38 cellular contexts compared by ENCODE assay signal in the genomic region with DNA sequence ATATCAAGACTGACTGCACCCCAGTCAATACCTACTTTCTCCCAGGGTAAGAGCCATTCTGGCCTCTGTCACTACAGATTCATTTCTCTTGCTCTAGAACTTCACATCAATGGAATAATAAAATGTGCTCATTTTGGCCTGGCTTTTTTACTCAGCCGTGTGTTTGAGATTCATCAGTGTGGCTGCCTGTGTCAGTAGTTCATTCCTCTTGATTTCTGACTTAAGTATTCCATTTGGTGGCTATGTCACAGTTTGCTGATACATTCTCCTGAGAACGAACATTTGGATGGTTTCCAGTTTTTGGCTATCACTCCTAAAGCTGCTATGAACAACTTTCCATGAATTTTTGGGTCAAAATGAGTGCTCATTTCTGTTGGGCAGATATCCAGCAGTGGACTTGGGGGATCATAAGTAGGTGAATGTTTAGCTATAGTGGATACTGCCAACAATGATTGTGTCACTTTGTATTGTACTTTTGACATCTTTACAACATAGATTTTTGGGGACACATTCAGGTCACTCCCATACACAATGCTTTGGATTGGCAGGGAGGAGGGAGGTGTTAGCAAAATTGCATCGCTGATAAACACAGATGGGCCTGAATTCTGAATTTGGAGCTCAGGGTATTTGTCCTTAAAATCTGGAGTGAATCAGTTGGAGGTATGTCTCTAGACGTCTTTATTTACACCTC. TPM values are rescaled to one million over a fixed set of nuclear protein-coding genes. Genes with fewer than 3 reads are reported as not detected.
"Had no signal": no experiment of that assay in that cellular context is flagged by ENCODE, and none has a peak within 500 bp of the region (broad histone marks: within the 10 kb centered on the region; RNA-seq: fewer than 3 reads in every experiment).

No MANE protein-coding gene starts in this region.

- H3K4me3 Mint-ChIP-seq: activated CD4-positive, alpha-beta memory T cell treated with anti-CD3 and anti-CD28 coated beads, Interleukin-2, amount 10 ng/mL, durations not matched to agents 7 days and 5 days; activated CD4-positive, alpha-beta T cell treated with anti-CD3 and anti-CD28 coated beads for 36 hours; activated CD4-positive, alpha-beta T cell treated with anti-CD3 and anti-CD28 coated beads, Interleukin-2, amount 10 ng/mL, durations not matched to agents 7 days and 5 days; activated CD8-positive, alpha-beta memory T cell treated with anti-CD3 and anti-CD28 coated beads, Interleukin-2, amount 10 ng/mL, durations not matched to agents 7 days and 5 days; activated CD8-positive, alpha-beta T cell treated with anti-CD3 and anti-CD28 coated beads, Interleukin-2, amount 10 ng/mL, durations not matched to agents 7 days and 5 days; activated naive CD4-positive, alpha-beta T cell treated with anti-CD3 and anti-CD28 coated beads, Interleukin-2, amount 10 ng/mL, durations not matched to agents 7 days and 5 days; activated naive CD4-positive, alpha-beta T cell treated with anti-CD3 and anti-CD28 coated beads, Interleukin-2, amount 50 U/mL, for 24 hours; activated naive CD8-positive, alpha-beta T cell; activated naive CD8-positive, alpha-beta T cell treated with anti-CD3 and anti-CD28 coated beads, Interleukin-2, amount 10 ng/mL, durations not matched to agents 7 days and 5 days; activated naive CD8-positive, alpha-beta T cell treated with anti-CD3 and anti-CD28 coated beads, Interleukin-2, amount 50 U/mL, for 24 hours; activated T-cell treated with anti-CD3 and anti-CD28 coated beads, Interleukin-2, amount 50 U/mL, for 24 hours; central memory CD8-positive, alpha-beta T cell; T-helper 1 cell treated with Interleukin-12 subunit alpha and Interleukin-12 subunit beta and Interleukin-4 antibody, amounts not matched to agents 30 μg/mL and 1 μg/mL, for 36 hours; T-helper 2 cell treated with Interferon-gamma antibody and Interleukin-4, amounts not matched to agents 5 μg/mL and 100 μg/mL, for 36 hours; WTC11 had no signal

- H3K4me1 Mint-ChIP-seq: activated CD4-positive, alpha-beta memory T cell treated with anti-CD3 and anti-CD28 coated beads, Interleukin-2, amount 10 ng/mL, durations not matched to agents 7 days and 5 days; activated CD4-positive, alpha-beta T cell treated with anti-CD3 and anti-CD28 coated beads for 36 hours; activated CD4-positive, alpha-beta T cell treated with anti-CD3 and anti-CD28 coated beads, Interleukin-2, amount 10 ng/mL, durations not matched to agents 7 days and 5 days; activated CD8-positive, alpha-beta memory T cell treated with anti-CD3 and anti-CD28 coated beads, Interleukin-2, amount 10 ng/mL, durations not matched to agents 7 days and 5 days; activated naive CD4-positive, alpha-beta T cell treated with anti-CD3 and anti-CD28 coated beads, Interleukin-2, amount 10 ng/mL, durations not matched to agents 7 days and 5 days; activated naive CD4-positive, alpha-beta T cell treated with anti-CD3 and anti-CD28 coated beads, Interleukin-2, amount 50 U/mL, for 24 hours; activated naive CD8-positive, alpha-beta T cell treated with anti-CD3 and anti-CD28 coated beads, Interleukin-2, amount 10 ng/mL, durations not matched to agents 7 days and 5 days; activated naive CD8-positive, alpha-beta T cell treated with anti-CD3 and anti-CD28 coated beads, Interleukin-2, amount 50 U/mL, for 24 hours; central memory CD8-positive, alpha-beta T cell had no signal

- DNase-seq: activated CD4-positive, alpha-beta memory T cell treated with anti-CD3 and anti-CD28 coated beads, Interleukin-2, amount 10 ng/mL, durations not matched to agents 7 days and 5 days; activated CD4-positive, alpha-beta T cell treated with anti-CD3 and anti-CD28 coated beads for 1 hour; activated CD4-positive, alpha-beta T cell treated with anti-CD3 and anti-CD28 coated beads for 36 hours; activated CD4-positive, alpha-beta T cell treated with anti-CD3 and anti-CD28 coated beads for 48 hours; activated CD4-positive, alpha-beta T cell treated with anti-CD3 and anti-CD28 coated beads, Interleukin-2, amount 10 ng/mL, durations not matched to agents 7 days and 5 days; activated CD4-positive, alpha-beta T cell treated with anti-CD3 and anti-CD28 coated beads, Interleukin-2, amount 50 U/mL, for 48 hours; activated CD4-positive, CD25-positive, alpha-beta regulatory T cell; activated CD8-positive, alpha-beta memory T cell treated with anti-CD3 and anti-CD28 coated beads for 24 hours; activated CD8-positive, alpha-beta memory T cell treated with anti-CD3 and anti-CD28 coated beads, Interleukin-2, amount 10 ng/mL, durations not matched to agents 7 days and 5 days; activated CD8-positive, alpha-beta memory T cell treated with anti-CD3 and anti-CD28 coated beads, Interleukin-2, amount 50 U/mL, for 48 hours; activated CD8-positive, alpha-beta T cell treated with anti-CD3 and anti-CD28 coated beads, Interleukin-2, amount 10 ng/mL, durations not matched to agents 7 days and 5 days; activated effector memory CD4-positive, alpha-beta T cell treated with Interleukin-2 at 50 U/mL for 16 hours; activated gamma-delta T cell; activated naive CD4-positive, alpha-beta T cell treated with anti-CD3 and anti-CD28 coated beads, Interleukin-2, amount 10 ng/mL, durations not matched to agents 7 days and 5 days; activated naive CD4-positive, alpha-beta T cell treated with Interleukin-2 at 50 U/mL for 16 hours; activated naive CD8-positive, alpha-beta T cell treated with anti-CD3 and anti-CD28 coated beads, Interleukin-2, amount 10 ng/mL, durations not matched to agents 7 days and 5 days; activated naive CD8-positive, alpha-beta T cell treated with anti-CD3 and anti-CD28 coated beads, Interleukin-2, amount 50 U/mL, for 24 hours; activated T-cell treated with anti-CD3 and anti-CD28 coated beads, Interleukin-2, amount 50 U/mL, for 24 hours; activated T-cell treated with anti-CD3 and anti-CD28 coated beads, Interleukin-2, amount 50 U/mL, for 48 hours; amygdala; anterior cingulate cortex; caudate nucleus; cerebellar nuclear complex; T-helper 1 cell; T-helper 2 cell; T-helper 9 cell; WERI-Rb-1 had no signal

- H3K9me3 Mint-ChIP-seq: activated CD4-positive, alpha-beta memory T cell treated with anti-CD3 and anti-CD28 coated beads, Interleukin-2, amount 10 ng/mL, durations not matched to agents 7 days and 5 days; activated CD4-positive, alpha-beta T cell treated with anti-CD3 and anti-CD28 coated beads, Interleukin-2, amount 10 ng/mL, durations not matched to agents 7 days and 5 days; activated naive CD4-positive, alpha-beta T cell treated with anti-CD3 and anti-CD28 coated beads, Interleukin-2, amount 10 ng/mL, durations not matched to agents 7 days and 5 days; activated naive CD4-positive, alpha-beta T cell treated with anti-CD3 and anti-CD28 coated beads, Interleukin-2, amount 50 U/mL, for 24 hours; activated naive CD8-positive, alpha-beta T cell treated with anti-CD3 and anti-CD28 coated beads, Interleukin-2, amount 10 ng/mL, durations not matched to agents 7 days and 5 days; activated naive CD8-positive, alpha-beta T cell treated with anti-CD3 and anti-CD28 coated beads, Interleukin-2, amount 50 U/mL, for 24 hours; activated T-cell treated with anti-CD3 and anti-CD28 coated beads, Interleukin-2, amount 50 U/mL, for 24 hours; activated T-helper 2 cell treated with anti-CD3 and anti-CD28 coated beads, Interferon-gamma antibody, Interleukin-2, Interleukin-4, amounts not matched to agents 10 μg/mL and 5 μg/mL and 100 μg/mL, durations not matched to agents 14 hours and 24 hours and 36 hours; central memory CD8-positive, alpha-beta T cell; T-helper 1 cell treated with Interleukin-12 subunit alpha and Interleukin-12 subunit beta and Interleukin-4 antibody, amounts not matched to agents 30 μg/mL and 1 μg/mL, for 36 hours; T-helper 2 cell treated with Interferon-gamma antibody and Interleukin-4, amounts not matched to agents 5 μg/mL and 100 μg/mL, for 36 hours; WTC11 had no signal

- ATAC-seq: activated CD4-positive, alpha-beta T cell treated with anti-CD3 and anti-CD28 coated beads for 36 hours; activated CD4-positive, CD25-positive, alpha-beta regulatory T cell treated with anti-CD3 and anti-CD28 coated beads, Interleukin-2, amount 50 U/mL, for 24 hours; activated CD8-positive, alpha-beta memory T cell treated with anti-CD3 and anti-CD28 coated beads, Interleukin-2, amount 10 ng/mL, durations not matched to agents 7 days and 5 days; activated CD8-positive, alpha-beta T cell treated with anti-CD3 and anti-CD28 coated beads, Interleukin-2, amount 10 ng/mL, durations not matched to agents 7 days and 5 days; activated naive CD8-positive, alpha-beta T cell treated with anti-CD3 and anti-CD28 coated beads, Interleukin-2, amount 50 U/mL, for 24 hours; WTC11 had no signal

- H3K36me3 Mint-ChIP-seq: activated CD8-positive, alpha-beta memory T cell treated with anti-CD3 and anti-CD28 coated beads, Interleukin-2, amount 10 ng/mL, durations not matched to agents 7 days and 5 days; activated naive CD4-positive, alpha-beta T cell treated with anti-CD3 and anti-CD28 coated beads, Interleukin-2, amount 10 ng/mL, durations not matched to agents 7 days and 5 days; activated naive CD4-positive, alpha-beta T cell treated with anti-CD3 and anti-CD28 coated beads, Interleukin-2, amount 50 U/mL, for 24 hours; activated naive CD8-positive, alpha-beta T cell; activated naive CD8-positive, alpha-beta T cell treated with anti-CD3 and anti-CD28 coated beads, Interleukin-2, amount 10 ng/mL, durations not matched to agents 7 days and 5 days; WTC11 had no signal

- H3K27ac Mint-ChIP-seq: activated CD4-positive, alpha-beta memory T cell treated with anti-CD3 and anti-CD28 coated beads, Interleukin-2, amount 10 ng/mL, durations not matched to agents 7 days and 5 days; activated CD4-positive, alpha-beta T cell treated with anti-CD3 and anti-CD28 coated beads for 36 hours; activated CD4-positive, alpha-beta T cell treated with anti-CD3 and anti-CD28 coated beads, Interleukin-2, amount 10 ng/mL, durations not matched to agents 7 days and 5 days; activated CD8-positive, alpha-beta memory T cell treated with anti-CD3 and anti-CD28 coated beads, Interleukin-2, amount 10 ng/mL, durations not matched to agents 7 days and 5 days; activated CD8-positive, alpha-beta T cell treated with anti-CD3 and anti-CD28 coated beads, Interleukin-2, amount 10 ng/mL, durations not matched to agents 7 days and 5 days; activated naive CD4-positive, alpha-beta T cell treated with anti-CD3 and anti-CD28 coated beads, Interleukin-2, amount 10 ng/mL, durations not matched to agents 7 days and 5 days; activated naive CD4-positive, alpha-beta T cell treated with anti-CD3 and anti-CD28 coated beads, Interleukin-2, amount 50 U/mL, for 24 hours; activated naive CD8-positive, alpha-beta T cell; activated naive CD8-positive, alpha-beta T cell treated with anti-CD3 and anti-CD28 coated beads, Interleukin-2, amount 10 ng/mL, durations not matched to agents 7 days and 5 days; activated naive CD8-positive, alpha-beta T cell treated with anti-CD3 and anti-CD28 coated beads, Interleukin-2, amount 50 U/mL, for 24 hours; activated T-cell treated with anti-CD3 and anti-CD28 coated beads, Interleukin-2, amount 50 U/mL, for 24 hours; activated T-helper 2 cell treated with anti-CD3 and anti-CD28 coated beads, Interferon-gamma antibody, Interleukin-2, Interleukin-4, amounts not matched to agents 10 μg/mL and 5 μg/mL and 100 μg/mL, durations not matched to agents 14 hours and 24 hours and 36 hours; T-helper 1 cell treated with Interleukin-12 subunit alpha and Interleukin-12 subunit beta and Interleukin-4 antibody, amounts not matched to agents 30 μg/mL and 1 μg/mL, for 36 hours; T-helper 2 cell treated with Interferon-gamma antibody and Interleukin-4, amounts not matched to agents 5 μg/mL and 100 μg/mL, for 36 hours; WTC11 had no signal

RNA-seq across cellular contexts. Expression of gene FAM107A, which starts 19.8 kb away (rescaled TPM):
- total RNA-seq: activated CD4-positive, alpha-beta memory T cell treated with anti-CD3 and anti-CD28 coated beads, Interleukin-2, amount 10 ng/mL, durations not matched to agents 7 days and 5 days; activated CD4-positive, alpha-beta T cell treated with anti-CD3 and anti-CD28 coated beads for 36 hours; activated CD4-positive, alpha-beta T cell treated with anti-CD3 and anti-CD28 coated beads, Interleukin-2, amount 10 ng/mL, durations not matched to agents 7 days and 5 days; activated CD8-positive, alpha-beta memory T cell treated with anti-CD3 and anti-CD28 coated beads, Interleukin-2, amount 10 ng/mL, durations not matched to agents 7 days and 5 days; activated CD8-positive, alpha-beta T cell treated with anti-CD3 and anti-CD28 coated beads, Interleukin-2, amount 10 ng/mL, durations not matched to agents 7 days and 5 days; activated naive CD8-positive, alpha-beta T cell treated with anti-CD3 and anti-CD28 coated beads, Interleukin-2, amount 10 ng/mL, durations not matched to agents 7 days and 5 days; activated T-helper 2 cell treated with anti-CD3 and anti-CD28 coated beads, Interferon-gamma antibody, Interleukin-2, Interleukin-4, amounts not matched to agents 10 μg/mL and 5 μg/mL and 100 μg/mL, durations not matched to agents 14 hours and 24 hours and 36 hours; bronchial epithelial cell; cardiac muscle cell; chondrocyte had no signal
- polyA plus RNA-seq: cardiac muscle cell had no signal

RNA-seq across cellular contexts. Expression of gene ACOX2, which starts 60.0 kb away (rescaled TPM):
- total RNA-seq: activated CD4-positive, alpha-beta memory T cell treated with anti-CD3 and anti-CD28 coated beads, Interleukin-2, amount 10 ng/mL, durations not matched to agents 7 days and 5 days; activated CD4-positive, alpha-beta T cell treated with anti-CD3 and anti-CD28 coated beads for 36 hours; activated CD4-positive, alpha-beta T cell treated with anti-CD3 and anti-CD28 coated beads, Interleukin-2, amount 10 ng/mL, durations not matched to agents 7 days and 5 days; activated CD8-positive, alpha-beta memory T cell treated with anti-CD3 and anti-CD28 coated beads, Interleukin-2, amount 10 ng/mL, durations not matched to agents 7 days and 5 days; activated CD8-positive, alpha-beta T cell treated with anti-CD3 and anti-CD28 coated beads, Interleukin-2, amount 10 ng/mL, durations not matched to agents 7 days and 5 days; activated naive CD8-positive, alpha-beta T cell treated with anti-CD3 and anti-CD28 coated beads, Interleukin-2, amount 10 ng/mL, durations not matched to agents 7 days and 5 days; activated T-helper 2 cell treated with anti-CD3 and anti-CD28 coated beads, Interferon-gamma antibody, Interleukin-2, Interleukin-4, amounts not matched to agents 10 μg/mL and 5 μg/mL and 100 μg/mL, durations not matched to agents 14 hours and 24 hours and 36 hours had no signal
